In the genomic region with DNA sequence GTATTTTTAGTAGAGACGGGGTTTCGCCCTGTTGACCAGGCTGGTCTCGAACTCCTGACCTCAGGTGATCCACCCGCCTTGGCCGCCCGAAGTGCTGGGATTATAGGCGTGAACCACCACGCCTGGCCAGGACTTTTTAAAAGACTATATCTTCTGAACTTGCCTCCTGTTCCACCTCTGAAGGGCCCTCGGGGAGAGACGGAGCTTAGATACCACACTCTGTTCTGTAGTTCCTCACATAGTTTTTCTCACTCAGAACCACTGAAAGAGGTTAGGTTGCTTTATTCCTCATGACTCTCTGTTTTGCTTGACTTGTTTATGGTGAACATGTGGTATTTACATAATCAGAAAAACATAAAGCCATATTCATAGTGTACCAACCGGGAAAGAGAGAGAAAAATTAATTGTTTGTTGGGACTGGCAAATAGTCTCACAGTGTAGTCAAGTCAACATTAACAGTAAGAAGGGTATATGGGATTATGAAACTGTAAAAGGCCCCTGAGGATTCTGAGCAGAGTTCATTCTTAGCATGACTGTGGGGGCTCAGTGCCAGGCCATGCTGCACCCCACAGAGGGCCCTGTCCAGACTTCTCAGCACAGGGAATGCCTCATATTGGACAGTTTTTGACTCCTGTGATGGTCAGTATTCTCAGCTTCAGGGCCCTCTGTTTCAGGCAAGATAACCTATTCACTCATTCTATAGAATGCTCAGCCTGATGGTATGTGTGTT, we compare ENCODE assay signal across 18 cellular contexts.
DNase-seq lines count a peak whose midpoint lies in the region; ATAC-seq and TF ChIP-seq lines count a peak whose summit lies in the region.
"Had no signal": no experiment of that assay in that cellular context is flagged by ENCODE, and none has a peak within 500 bp of the region (broad histone marks: within the 10 kb centered on the region; RNA-seq: fewer than 3 reads in every experiment).

No MANE protein-coding gene starts in this region.

- peak overlapping the region; percentile 28 for H3K9ac ChIP-seq in NT2/D1 (ENCODE audit: insufficient read length, low read depth)
- H3K9ac ChIP-seq: neural progenitor cell had no signal

- intact Hi-C loops in esophagus muscularis mucosa (cut with DNase I) = no loop called here

- no peak for ATAC-seq in naive B cell (ENCODE audit: low read depth in 2 of 2)
- no peak for ATAC-seq in HG02840 (IDR thresholded peaks at IDR 0.05; ENCODE audit: low FRiP score, unreplicated experiment)
- ATAC-seq: stimulated activated effector memory CD8-positive, alpha-beta T cell treated with anti-CD3 and anti-CD28 coated beads, Interleukin-12 subunit alpha, Interleukin-12 subunit beta, amount 100 ng/mL, for 72 hours had no signal

- peaks cover 2% of the 10 kb centered on the region for H3K4me1 ChIP-seq in NT2/D1 (ENCODE audit: insufficient read depth, insufficient read length)
- H3K4me1 ChIP-seq in esophagus muscularis mucosa = peaks cover 3 to 58% (median 40%) of the 10 kb centered on the region in 4 donors
- H3K4me1 ChIP-seq in tibial nerve = peaks cover 0 to 47% (median 10%) of the 10 kb centered on the region in 4 donors
- H3K4me1 ChIP-seq: HAP-1 had no signal

- H3K4me3 ChIP-seq in NT2/D1 (ENCODE audit: insufficient read length, low read depth) = no peak overlapping the region
- H3K4me3 ChIP-seq in esophagus muscularis mucosa = no peak overlapping the region
- H3K4me3 ChIP-seq in tibial nerve = no peak overlapping the region
- H3K4me3 ChIP-seq: HAP-1, neural progenitor cell, thyroid gland had no signal

- 94% methylated on average over 11 of the region's 11 CpGs for WGBS in esophagus muscularis mucosa
- 78 to 85% methylated on average over 11 of the region's 11 CpGs for WGBS in tibial nerve, 2 donors

- H3K9me3 ChIP-seq in NT2/D1 (ENCODE audit: insufficient read depth, low read length) = no peaks in the 10 kb centered on the region
- H3K9me3 ChIP-seq in esophagus muscularis mucosa = peaks cover 0 to 11% (median 5%) of the 10 kb centered on the region in 4 donors
- H3K9me3 ChIP-seq in tibial nerve = peaks cover 0 to 10% (median 0%) of the 10 kb centered on the region in 4 donors
- H3K9me3 ChIP-seq: HAP-1, thyroid gland had no signal

- TF ChIP-seq CTCF in esophagus muscularis mucosa (IDR thresholded peaks at IDR 0.05) = no peak
- TF ChIP-seq CTCF in tibial nerve (IDR thresholded peaks at IDR 0.05) = no peak

- H3K36me3 Mint-ChIP-seq in naive B cell = peaks cover 13 to 20% of the 10 kb centered on the region in 2 donors
- H3K36me3 Mint-ChIP-seq: activated naive CD4-positive, alpha-beta T cell treated with anti-CD3 and anti-CD28 coated beads, Interleukin-2, amount 10 ng/mL, durations not matched to agents 7 days and 5 days; stimulated activated effector memory CD8-positive, alpha-beta T cell treated with anti-CD3 and anti-CD28 coated beads, Interleukin-12 subunit alpha, Interleukin-12 subunit beta, amount 100 ng/mL, for 72 hours had no signal

- peak overlapping the region in 4 of 6 donors; percentile 24 to 86 (median 62) for H3K27ac Mint-ChIP-seq in naive B cell
- H3K27ac Mint-ChIP-seq: activated naive CD4-positive, alpha-beta T cell treated with anti-CD3 and anti-CD28 coated beads, Interleukin-2, amount 10 ng/mL, durations not matched to agents 7 days and 5 days had no signal

- no peaks in the 10 kb centered on the region for H3K36me3 ChIP-seq in NT2/D1 (ENCODE audit: insufficient read depth, insufficient read length, low read length)
- H3K36me3 ChIP-seq in esophagus muscularis mucosa = no peaks in the 10 kb centered on the region
- H3K36me3 ChIP-seq in tibial nerve = no peaks in the 10 kb centered on the region
- H3K36me3 ChIP-seq: HAP-1, neural progenitor cell, thyroid gland had no signal

- peaks cover 0 to 22% (median 16%) of the 10 kb centered on the region in 7 donors for H3K9me3 Mint-ChIP-seq in naive B cell

- no peak overlapping the region for H3K4me3 Mint-ChIP-seq in naive B cell
- H3K4me3 Mint-ChIP-seq: activated naive CD4-positive, alpha-beta T cell treated with anti-CD3 and anti-CD28 coated beads, Interleukin-2, amount 10 ng/mL, durations not matched to agents 7 days and 5 days; neural progenitor cell; stimulated activated effector memory CD8-positive, alpha-beta T cell treated with anti-CD3 and anti-CD28 coated beads, Interleukin-12 subunit alpha, Interleukin-12 subunit beta, amount 100 ng/mL, for 72 hours had no signal

- DNase-seq in NT2/D1 (ENCODE audit: low read depth, low spot score) (no peak), esophagus muscularis mucosa (ENCODE audit: extremely low spot score) (no peak), naive B cell (no peak), tibial nerve (ENCODE audit: low spot score in 2 of 2) (no peak), NCI-H1436 treated with DMSO at 0.1 percent for 48 hours (lab: John Stamatoyannopoulos, UW) (no peak), NCI-H1092 (lab: John Stamatoyannopoulos, UW) (no peak)
- DNase-seq: activated naive CD4-positive, alpha-beta T cell treated with anti-CD3 and anti-CD28 coated beads, Interleukin-2, amount 10 ng/mL, durations not matched to agents 7 days and 5 days; activated T-cell treated with anti-CD3 and anti-CD28 coated beads, Interleukin-2, amount 50 U/mL, for 48 hours; kidney; NCI-H524; SHP77; T-helper 1 cell; thyroid gland had no signal

- no peak for TF ChIP-seq EP300 in esophagus muscularis mucosa (IDR thresholded peaks at IDR 0.05)
- no peak for TF ChIP-seq EP300 in tibial nerve (IDR thresholded peaks at IDR 0.05)

- peak overlapping the region; percentile 50 to 69 (median 61) for H3K27ac ChIP-seq in esophagus muscularis mucosa (replicated peaks in 1 of 4)
- H3K27ac ChIP-seq in tibial nerve = peak overlapping the region; percentile 15 to 79 (median 44)
- H3K27ac ChIP-seq: thyroid gland, VCaP had no signal

- H3K27me3 ChIP-seq in NT2/D1 (ENCODE audit: insufficient read depth, insufficient read length) (no peaks in the 10 kb centered on the region), esophagus muscularis mucosa (no peaks in the 10 kb centered on the region), tibial nerve (no peaks in the 10 kb centered on the region)
- H3K27me3 ChIP-seq: neural progenitor cell, thyroid gland had no signal

- no peak for TF ChIP-seq POLR2A in esophagus muscularis mucosa (IDR thresholded peaks at IDR 0.05; ENCODE audit: low read depth)
- no peak for TF ChIP-seq POLR2A in tibial nerve (IDR thresholded peaks at IDR 0.05)

- H3K4me1 Mint-ChIP-seq in naive B cell = peaks cover 12 to 24% (median 14%) of the 10 kb centered on the region in 3 donors
- H3K4me1 Mint-ChIP-seq: activated naive CD4-positive, alpha-beta T cell treated with anti-CD3 and anti-CD28 coated beads, Interleukin-2, amount 10 ng/mL, durations not matched to agents 7 days and 5 days; stimulated activated effector memory CD8-positive, alpha-beta T cell treated with anti-CD3 and anti-CD28 coated beads, Interleukin-12 subunit alpha, Interleukin-12 subunit beta, amount 100 ng/mL, for 72 hours had no signal

- no peaks in the 10 kb centered on the region for H3K27me3 Mint-ChIP-seq in naive B cell
- H3K27me3 Mint-ChIP-seq: activated naive CD4-positive, alpha-beta T cell treated with anti-CD3 and anti-CD28 coated beads, Interleukin-2, amount 10 ng/mL, durations not matched to agents 7 days and 5 days had no signal
